16 cellular contexts compared by ENCODE assay signal in genomic region chr17:40519089-40519775, GRCh38. TPM values are rescaled to one million over a fixed set of nuclear protein-coding genes. Genes with fewer than 3 reads are reported as not detected.
DNase-seq lines count a peak whose midpoint lies in the region; ATAC-seq and TF ChIP-seq lines count a peak whose summit lies in the region.
"Had no signal": no experiment of that assay in that cellular context is flagged by ENCODE, and none has a peak within 500 bp of the region (broad histone marks: within the 10 kb centered on the region; RNA-seq: fewer than 3 reads in every experiment).

No MANE protein-coding gene starts in this region.

- H3K27ac Mint-ChIP-seq in activated CD4-positive, alpha-beta T cell treated with anti-CD3 and anti-CD28 coated beads for 36 hours, result peak overlapping the region; percentile 45
- H3K27ac Mint-ChIP-seq: progenitor cell of endocrine pancreas had no signal

- intact Hi-C loops in activated CD4-positive, alpha-beta T cell treated with anti-CD3 and anti-CD28 coated beads for 36 hours (cut with DNase I, micrococcal nuclease), result no loop called here
- intact Hi-C loops in stomach (cut with DNase I; ENCODE audit: low total_unique reads), result no loop called here

- H4K20me1 ChIP-seq in MM.1S (ENCODE audit: insufficient read depth, low read length), result no peaks in the 10 kb centered on the region; the same call in 1 of the 2 replicates

- TF ChIP-seq EP300 in stomach (IDR thresholded peaks at IDR 0.05), result no peak

- H3K27ac ChIP-seq in KOPT-K1 (ENCODE audit: low read depth, low read length, poor library complexity, severe bottlenecking) (peak overlapping the region; percentile 91), coronary artery (no peak overlapping the region), MM.1S (ENCODE audit: low read length) (no peak overlapping the region), stomach (no peak overlapping the region)
- H3K27ac ChIP-seq: tibial artery had no signal

- peaks cover 64% of the 10 kb centered on the region for H3K4me1 Mint-ChIP-seq in activated CD4-positive, alpha-beta T cell treated with anti-CD3 and anti-CD28 coated beads for 36 hours

- peaks cover 11% of the 10 kb centered on the region for H3F3A ChIP-seq in MM.1S (ENCODE audit: insufficient read depth, low read length)

- H3K9ac ChIP-seq in skeletal muscle satellite cell (ENCODE audit: low read depth, low read length), result peak overlapping the region; percentile 35
- no peak overlapping the region for H3K9ac ChIP-seq in MM.1S (ENCODE audit: low read length)

- 92 to 100% (median 95%) methylated on average over 1 to 5 of the region's 5 CpGs for WGBS in stomach, 5 donors

- H3K36me3 ChIP-seq in KOPT-K1 (ENCODE audit: insufficient read depth, low read length) (peaks cover 5% of the 10 kb centered on the region; the same call in 1 of the 2 replicates), skeletal muscle satellite cell (ENCODE audit: insufficient read depth, low read length) (no peaks in the 10 kb centered on the region), MM.1S (replicated peaks; ENCODE audit: insufficient read depth, low read length) (no peaks in the 10 kb centered on the region), stomach (no peaks in the 10 kb centered on the region)
- H3K36me3 ChIP-seq: tibial artery had no signal

- TF ChIP-seq POLR2A in stomach (IDR thresholded peaks at IDR 0.05), result no peak

- no peaks in the 10 kb centered on the region for H3K27me3 Mint-ChIP-seq in activated CD4-positive, alpha-beta T cell treated with anti-CD3 and anti-CD28 coated beads for 36 hours

- H3K4me1 ChIP-seq in skeletal muscle satellite cell (ENCODE audit: control insufficient read depth, insufficient read depth, low read length) (peaks cover 64% of the 10 kb centered on the region), MM.1S (ENCODE audit: low read length) (peaks cover 14% of the 10 kb centered on the region), stomach (peaks cover 10 to 40% (median 13%) of the 10 kb centered on the region in 4 donors)

- DNase-seq in activated CD4-positive, alpha-beta T cell treated with anti-CD3 and anti-CD28 coated beads for 36 hours, result peak; percentile 5
- DNase-seq in activated CD4-positive, alpha-beta T cell treated with anti-CD3 and anti-CD28 coated beads for 1 hour, result no peak
- DNase-seq in coronary artery (ENCODE audit: low spot score) (peak; percentile 60), MM.1S (no peak), stomach (no peak)
- DNase-seq: COR-L47, hypothalamus, NCI-H1092 treated with DMSO at 0.1 percent for 48 hours, NCI-H345 had no signal

- H3K9me3 ChIP-seq in KOPT-K1 (ENCODE audit: insufficient read depth, low read length, poor library complexity, severe bottlenecking) (peaks cover 4% of the 10 kb centered on the region), skeletal muscle satellite cell (replicated peaks; ENCODE audit: low read length) (no peaks in the 10 kb centered on the region), MM.1S (replicated peaks; ENCODE audit: insufficient read depth, low read length) (no peaks in the 10 kb centered on the region), stomach (no peaks in the 10 kb centered on the region)
- H3K9me3 ChIP-seq: tibial artery had no signal

- peaks cover 4% of the 10 kb centered on the region for H3K9me3 Mint-ChIP-seq in activated CD4-positive, alpha-beta T cell treated with anti-CD3 and anti-CD28 coated beads for 36 hours (ENCODE audit: low read depth)

- peaks cover 38% of the 10 kb centered on the region for H3K36me3 Mint-ChIP-seq in activated CD4-positive, alpha-beta T cell treated with anti-CD3 and anti-CD28 coated beads for 36 hours (ENCODE audit: low read depth)

- H2AFZ ChIP-seq in MM.1S (ENCODE audit: low read length), result no peak overlapping the region

- H3K79me2 ChIP-seq in MM.1S (ENCODE audit: low read length), result no peaks in the 10 kb centered on the region

- TF ChIP-seq CTCF in coronary artery (IDR thresholded peaks at IDR 0.05), result no peak
- no peak for TF ChIP-seq CTCF in MM.1S (IDR thresholded peaks at IDR 0.05; ENCODE audit: low read length)
- no peak for TF ChIP-seq CTCF in stomach (IDR thresholded peaks at IDR 0.05)

- no peak overlapping the region for H3K4me3 ChIP-seq in coronary artery
- no peak overlapping the region for H3K4me3 ChIP-seq in skeletal muscle satellite cell (ENCODE audit: low read length)
- no peak overlapping the region for H3K4me3 ChIP-seq in MM.1S (ENCODE audit: low read length)
- H3K4me3 ChIP-seq in stomach, result no peak overlapping the region
- H3K4me3 ChIP-seq: tibial artery had no signal

- no peak for ATAC-seq in activated CD4-positive, alpha-beta T cell treated with anti-CD3 and anti-CD28 coated beads for 36 hours
- ATAC-seq in GM21619 (IDR thresholded peaks at IDR 0.05; ENCODE audit: unreplicated experiment), result no peak

- POLR2A ChIA-PET in activated CD4-positive, alpha-beta T cell treated with anti-CD3 and anti-CD28 coated beads for 36 hours (lab: Charles Lee), result no interaction called here

- H3K9me2 ChIP-seq in MM.1S (replicated peaks; ENCODE audit: insufficient read depth, low read length), result no peaks in the 10 kb centered on the region

- peak overlapping the region; percentile 76 for H3K4me3 Mint-ChIP-seq in activated CD4-positive, alpha-beta T cell treated with anti-CD3 and anti-CD28 coated beads for 36 hours

- no peak overlapping the region for H3K4me2 ChIP-seq in skeletal muscle satellite cell (ENCODE audit: low read length)
- H3K4me2 ChIP-seq in MM.1S (ENCODE audit: low read depth, low read length), result no peak overlapping the region

- CTCF ChIA-PET in activated CD4-positive, alpha-beta T cell treated with anti-CD3 and anti-CD28 coated beads for 36 hours (lab: Charles Lee), result interaction anchor here (0.5 to 5.2 kb wide), 3 partner anchors 10 to 174 kb away, joined by 3 to 35 read pairs (median 4); no protein-coding TSS in a partner anchor

- H3K27me3 ChIP-seq in skeletal muscle satellite cell (ENCODE audit: control insufficient read depth, insufficient read depth, low read length) (no peaks in the 10 kb centered on the region), MM.1S (replicated peaks; ENCODE audit: insufficient read depth, low read length) (peaks cover 36% of the 10 kb centered on the region; the same call in 1 of the 2 replicates), stomach (peaks cover 0 to 9% (median 0%) of the 10 kb centered on the region in 3 donors)

RNA-seq across cellular contexts. Expression of gene TNS4, which starts 17.8 kb away (rescaled TPM):
- total RNA-seq in activated CD4-positive, alpha-beta T cell treated with anti-CD3 and anti-CD28 coated beads for 36 hours, result 10 to 100 TPM; 10.8 to 12.8 TPM
- total RNA-seq in skeletal muscle satellite cell (2012; rRNA removed), result under 0.01 and 0.22 TPM in 2 replicates
- total RNA-seq in stomach, result 1 to 10 TPM in 1 of 5 donors, under 1 TPM in 3, not detected in 1; 0.18 to 3.5 (median 0.59) TPM
- 10 to 100 TPM in 1 of 3 donors, under 1 TPM in 1, not detected in 1; 0.62 to 23.2 TPM for polyA plus RNA-seq in stomach
- total RNA-seq: dermis microvascular lymphatic vessel endothelial cell, G401, progenitor cell of endocrine pancreas had no signal

RNA-seq across cellular contexts. Expression of gene CCR7, which starts 46.0 kb away (rescaled TPM):
- total RNA-seq in activated CD4-positive, alpha-beta T cell treated with anti-CD3 and anti-CD28 coated beads for 36 hours, result 100 to 1,000 TPM; 325 to 389 TPM
- 0.25 and 0.66 TPM in 2 replicates for total RNA-seq in skeletal muscle satellite cell (2012; rRNA removed)
- total RNA-seq in stomach, result 1 to 10 TPM in 1 of 5 donors, not detected in 4; 3.1 TPM
- 1 to 10 TPM in 1 of 3 donors, under 1 TPM in 1, not detected in 1; 0.92 to 1.4 TPM for polyA plus RNA-seq in stomach
- total RNA-seq: G401, progenitor cell of endocrine pancreas had no signal

Comparison
In these comparisons a context has a peak if more than half of its experiments do, and no peak if none do; other contexts are left out.
1. DNase-seq: peak in activated CD4-positive, alpha-beta T cell treated with anti-CD3 and anti-CD28 coated beads for 36 hours (single experiment) and coronary artery (single experiment); none in activated CD4-positive, alpha-beta T cell treated with anti-CD3 and anti-CD28 coated beads for 1 hour (single experiment), MM.1S (single experiment) and stomach (single experiment).
2. RNA of gene CCR7, which starts 46.0 kb away (total RNA-seq): 325 to 389 TPM in activated CD4-positive, alpha-beta T cell treated with anti-CD3 and anti-CD28 coated beads for 36 hours; 3.1 TPM in stomach; every median in the first group is over 10 times any median in the second.